Comparison of ENCODE assay signal across 14 cellular contexts in the genomic region with DNA sequence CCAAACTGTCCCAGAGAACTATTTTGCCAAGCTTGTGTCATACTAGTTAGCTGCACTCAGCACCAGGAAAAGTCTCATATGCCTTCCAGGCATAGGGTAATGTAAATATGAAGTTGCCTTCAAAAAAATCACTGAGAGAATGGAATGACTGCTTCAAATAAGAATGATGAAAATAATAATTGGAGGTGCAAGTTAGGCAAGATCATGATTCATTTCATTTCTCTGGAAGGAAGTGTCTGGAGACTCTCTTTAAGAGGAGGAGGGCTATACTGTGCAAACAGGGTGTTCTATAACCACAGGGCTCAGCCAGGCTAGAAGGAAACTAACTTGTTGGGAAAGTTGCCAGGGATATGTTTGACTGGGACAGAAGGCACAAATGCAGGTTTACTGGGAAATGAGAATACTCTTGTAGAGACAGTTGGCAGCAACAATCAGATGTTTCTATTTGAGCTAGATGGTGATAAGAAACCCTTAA. TPM values are rescaled to one million over a fixed set of nuclear protein-coding genes. Genes with fewer than 3 reads are reported as not detected.
A peak's percentile ranks its signal among the peaks of the same experiment; 100 is the strongest.
DNase-seq lines count a peak whose midpoint lies in the region; ATAC-seq, FAIRE-seq and TF ChIP-seq lines count a peak whose summit lies in the region.
"Had no signal": no experiment of that assay in that cellular context is flagged by ENCODE, and none has a peak within 500 bp of the region (broad histone marks: within the 10 kb centered on the region; RNA-seq: fewer than 3 reads in every experiment).

No MANE protein-coding gene starts in this region.

- POLR2A ChIA-PET in activated B cell treated with CpG ODN at 0.5 μM for 24 hours (lab: Charles Lee), result interaction anchor here (0.7 to 1.2 kb wide), 3 partner anchors 16 to 22 kb away, joined by 3 to 4 read pairs (median 3); a partner anchor contains a TSS

- peak; percentile 66 for FAIRE-seq in GM19239 (lab: Jason Lieb, UNC)
- FAIRE-seq: GM18507 had no signal

- H3K36me3 ChIP-seq in left lung, result no peaks in the 10 kb centered on the region
- H3K36me3 ChIP-seq: ascending aorta had no signal

- no peak for TF ChIP-seq CTCF in C4-2B (conservative IDR thresholded peaks at IDR 0.05)
- TF ChIP-seq CTCF in activated B cell treated with CpG ODN at 0.5 μM for 24 hours (IDR thresholded peaks at IDR 0.05), result no peak
- TF ChIP-seq CTCF in left lung (IDR thresholded peaks at IDR 0.05), result no peak
- TF ChIP-seq CTCF in progenitor cell of endocrine pancreas (IDR thresholded peaks at IDR 0.05; ENCODE audit: unreplicated experiment), result no peak

- no peaks in the 10 kb centered on the region for H3K9me3 Mint-ChIP-seq in activated B cell treated with CpG ODN at 0.5 μM for 24 hours
- H3K9me3 Mint-ChIP-seq in progenitor cell of endocrine pancreas (ENCODE audit: low read depth), result no peaks in the 10 kb centered on the region
- H3K9me3 Mint-ChIP-seq: neural crest cell had no signal

- peaks cover 0 to under 1% of the 10 kb centered on the region in 2 donors for H3K9me3 ChIP-seq in left lung

- H3K4me3 ChIP-seq in left lung, result no peak overlapping the region
- H3K4me3 ChIP-seq: ascending aorta had no signal

- ATAC-seq in activated B cell treated with CpG ODN at 0.5 μM for 24 hours (ENCODE audit: low read depth), result no peak
- ATAC-seq in left lung, result peak; percentile 62
- ATAC-seq in HG03521 (IDR thresholded peaks at IDR 0.05; ENCODE audit: unreplicated experiment), result no peak

- peaks cover 49% of the 10 kb centered on the region for H3K4me1 Mint-ChIP-seq in activated B cell treated with CpG ODN at 0.5 μM for 24 hours
- H3K4me1 Mint-ChIP-seq in progenitor cell of endocrine pancreas (ENCODE audit: low read depth), result peaks cover 10% of the 10 kb centered on the region

- peak overlapping the region; percentile 71; the same call in 1 of the 2 replicates for H3K27ac ChIP-seq in C4-2B
- H3K27ac ChIP-seq in left lung, result peak overlapping the region in 1 of 2 donors; percentile 53
- H3K27ac ChIP-seq: ascending aorta had no signal

- no peaks in the 10 kb centered on the region for H3K27me3 Mint-ChIP-seq in activated B cell treated with CpG ODN at 0.5 μM for 24 hours
- peaks cover 60% of the 10 kb centered on the region for H3K27me3 Mint-ChIP-seq in progenitor cell of endocrine pancreas

- H3K27ac Mint-ChIP-seq in activated B cell treated with CpG ODN at 0.5 μM for 24 hours (peak overlapping the region; percentile 42), progenitor cell of endocrine pancreas (no peak overlapping the region)

- intact Hi-C loops in activated B cell treated with CpG ODN at 0.5 μM for 24 hours (cut with micrococcal nuclease) (no loop called here), left lung (cut with DNase I) (no loop called here)

- no peak overlapping the region for H3K4me3 Mint-ChIP-seq in activated B cell treated with CpG ODN at 0.5 μM for 24 hours
- no peak overlapping the region for H3K4me3 Mint-ChIP-seq in progenitor cell of endocrine pancreas (ENCODE audit: low read depth)
- H3K4me3 Mint-ChIP-seq: neural crest cell had no signal

- no peak for DNase-seq in GM19239 (ENCODE audit: insufficient read length, low spot score)
- DNase-seq in activated B cell treated with CpG ODN at 0.5 μM for 24 hours, result no peak
- DNase-seq in left lung, result no peak
- no peak for DNase-seq in progenitor cell of endocrine pancreas (ENCODE audit: low spot score, unreplicated experiment)
- no peak for DNase-seq in mucosa of gallbladder (ENCODE audit: low spot score)
- DNase-seq in activated gamma-delta T cell (lab: John Stamatoyannopoulos, UW), result no peak
- DNase-seq: activated CD8-positive, alpha-beta memory T cell treated with anti-CD3 and anti-CD28 coated beads for 24 hours; NCI-H2227 treated with DMSO at 0.1 percent for 48 hours had no signal

- H3K36me3 Mint-ChIP-seq in activated B cell treated with CpG ODN at 0.5 μM for 24 hours (ENCODE audit: low read depth) (peaks cover 48% of the 10 kb centered on the region), progenitor cell of endocrine pancreas (ENCODE audit: insufficient read depth) (no peaks in the 10 kb centered on the region)

- CTCF ChIA-PET in activated B cell treated with CpG ODN at 0.5 μM for 24 hours (lab: Charles Lee), result interaction anchor here (0.6 to 1.0 kb wide), 2 partner anchors 13 to 15 kb away, joined by 3 read pairs; no protein-coding TSS in a partner anchor

- H3K4me1 ChIP-seq in left lung, result peaks cover 6 to 37% of the 10 kb centered on the region in 2 donors

- peaks cover 0 to 34% of the 10 kb centered on the region in 2 donors for H3K27me3 ChIP-seq in left lung
- H3K27me3 ChIP-seq: ascending aorta had no signal

RNA-seq across cellular contexts. Expression of a gene that starts 4.3 kb away (rescaled TPM):
- 35.7 and 44.9 TPM in 2 replicates for total RNA-seq in activated B cell treated with CpG ODN at 0.5 μM for 24 hours
- 1 to 10 TPM; 4.1 to 4.7 TPM for total RNA-seq in left lung
- 0.18 TPM in 1 of 2 replicates, not detected in the other for total RNA-seq in progenitor cell of endocrine pancreas
- 16.8 TPM for total RNA-seq in mucosa of gallbladder
- total RNA-seq: ascending aorta, epithelial cell of proximal tubule had no signal

RNA-seq across cellular contexts. Expression of a gene that starts 21.7 kb away (rescaled TPM):
- total RNA-seq in activated B cell treated with CpG ODN at 0.5 μM for 24 hours (19.6 and 19.8 TPM in 2 replicates), left lung (10 to 100 TPM; 15.9 to 20.7 TPM), progenitor cell of endocrine pancreas (32.9 and 33.2 TPM in 2 replicates), mucosa of gallbladder (21.9 TPM)
